Comparison of ENCODE assay signal across 8 cellular contexts in genomic region chr6:95578106-95578410, GRCh38. TPM values are rescaled to one million over a fixed set of nuclear protein-coding genes. Genes with fewer than 3 reads are reported as not detected.
DNase-seq lines count a peak whose midpoint lies in the region; ATAC-seq lines count a peak whose summit lies in the region.

No MANE protein-coding gene starts in this region.

- H3K27ac ChIP-seq in skeletal muscle tissue (ENCODE audit: low read depth, low read length): peak overlapping the region; percentile 73

- H3K27me3 ChIP-seq in skeletal muscle tissue (ENCODE audit: control insufficient read depth in 3 of 3, insufficient read depth in 3 of 3, low read length in 3 of 3): no peaks in the 10 kb centered on the region

- no peaks in the 10 kb centered on the region for H3K27me3 Mint-ChIP-seq in activated CD4-positive, alpha-beta memory T cell treated with anti-CD3 and anti-CD28 coated beads, Interleukin-2, amount 10 ng/mL, durations not matched to agents 7 days and 5 days

- intact Hi-C loops in left cardiac atrium (cut with DNase I): no loop called here

- H3K27ac Mint-ChIP-seq in activated CD4-positive, alpha-beta memory T cell treated with anti-CD3 and anti-CD28 coated beads, Interleukin-2, amount 10 ng/mL, durations not matched to agents 7 days and 5 days: peak overlapping the region; percentile 99

- peaks cover 46% of the 10 kb centered on the region for H3K4me1 Mint-ChIP-seq in activated CD4-positive, alpha-beta memory T cell treated with anti-CD3 and anti-CD28 coated beads, Interleukin-2, amount 10 ng/mL, durations not matched to agents 7 days and 5 days

- peak overlapping the region; percentile 85 to 94 (median 93) for H3K9ac ChIP-seq in skeletal muscle tissue (ENCODE audit: low read depth in 1 of 3, low read length in 3 of 3)

- H3K4me3 ChIP-seq in skeletal muscle tissue (ENCODE audit: low read length in 3 of 3): peak overlapping the region; percentile 90 to 99 (median 93)

- CTCF ChIA-PET in activated CD4-positive, alpha-beta memory T cell treated with anti-CD3 and anti-CD28 coated beads, Interleukin-2, amount 10 ng/mL, durations not matched to agents 7 days and 5 days (lab: Charles Lee): interaction anchor here (1.5 kb wide), 1 partner anchor 9 kb away, joined by 6 read pairs; no protein-coding TSS in a partner anchor

- peak overlapping the region; percentile 96 for H3K4me3 Mint-ChIP-seq in activated CD4-positive, alpha-beta memory T cell treated with anti-CD3 and anti-CD28 coated beads, Interleukin-2, amount 10 ng/mL, durations not matched to agents 7 days and 5 days

- H3K36me3 Mint-ChIP-seq in activated CD4-positive, alpha-beta memory T cell treated with anti-CD3 and anti-CD28 coated beads, Interleukin-2, amount 10 ng/mL, durations not matched to agents 7 days and 5 days (ENCODE audit: low read depth): peaks cover 18% of the 10 kb centered on the region

- H3K36me3 ChIP-seq in skeletal muscle tissue (ENCODE audit: control insufficient read depth in 3 of 3, insufficient read depth in 3 of 3, low read length in 3 of 3): no peaks in the 10 kb centered on the region

- H3K4me1 ChIP-seq in skeletal muscle tissue (ENCODE audit: control insufficient read depth in 3 of 3, insufficient read depth in 3 of 3, low read length in 3 of 3): peaks cover 0 to 10% (median 3%) of the 10 kb centered on the region in 3 donors

- no peaks in the 10 kb centered on the region for H3K9me3 ChIP-seq in skeletal muscle tissue (ENCODE audit: control insufficient read depth in 3 of 3, low read length in 3 of 3)

- H3K9me3 Mint-ChIP-seq in activated CD4-positive, alpha-beta memory T cell treated with anti-CD3 and anti-CD28 coated beads, Interleukin-2, amount 10 ng/mL, durations not matched to agents 7 days and 5 days: no peaks in the 10 kb centered on the region

- ATAC-seq in GM19043 (IDR thresholded peaks at IDR 0.05; ENCODE audit: low read depth, unreplicated experiment) (peak; percentile 2), HG03159 (IDR thresholded peaks at IDR 0.05; ENCODE audit: unreplicated experiment) (peak; percentile 19), left cardiac atrium (peak; percentile 16 to 23)

- POLR2A ChIA-PET in activated CD4-positive, alpha-beta memory T cell treated with anti-CD3 and anti-CD28 coated beads, Interleukin-2, amount 10 ng/mL, durations not matched to agents 7 days and 5 days (lab: Charles Lee): interaction anchor here (0.7 to 3.1 kb wide), 5 partner anchors 10 to 944 kb away, joined by 3 to 17 read pairs (median 5); partner anchors contain the start of gene UFL1

- DNase-seq in CD1c-positive myeloid dendritic cell (ENCODE audit: extremely low spot score) (peak; percentile 5), left cardiac atrium (no peak), NCI-H1417 treated with DMSO at 0.1 percent for 48 hours (lab: John Stamatoyannopoulos, UW) (no peak), COLO829 (ENCODE audit: low spot score) (no peak)
- DNase-seq in activated CD4-positive, alpha-beta memory T cell treated with anti-CD3 and anti-CD28 coated beads, Interleukin-2, amount 10 ng/mL, durations not matched to agents 7 days and 5 days: no peak

RNA-seq across cellular contexts. Expression of gene MANEA, which starts 0.7 kb away (rescaled TPM):
- total RNA-seq in activated CD4-positive, alpha-beta memory T cell treated with anti-CD3 and anti-CD28 coated beads, Interleukin-2, amount 10 ng/mL, durations not matched to agents 7 days and 5 days: 10 to 100 TPM; 19.0 to 21.0 TPM
- total RNA-seq in left cardiac atrium (10 to 100 TPM in 1 of 2 donors, 1 to 10 TPM in 1; 7.2 to 10.2 TPM), skeletal muscle tissue (6.3 TPM)
